8 cellular contexts compared by ENCODE assay signal in the genomic region with DNA sequence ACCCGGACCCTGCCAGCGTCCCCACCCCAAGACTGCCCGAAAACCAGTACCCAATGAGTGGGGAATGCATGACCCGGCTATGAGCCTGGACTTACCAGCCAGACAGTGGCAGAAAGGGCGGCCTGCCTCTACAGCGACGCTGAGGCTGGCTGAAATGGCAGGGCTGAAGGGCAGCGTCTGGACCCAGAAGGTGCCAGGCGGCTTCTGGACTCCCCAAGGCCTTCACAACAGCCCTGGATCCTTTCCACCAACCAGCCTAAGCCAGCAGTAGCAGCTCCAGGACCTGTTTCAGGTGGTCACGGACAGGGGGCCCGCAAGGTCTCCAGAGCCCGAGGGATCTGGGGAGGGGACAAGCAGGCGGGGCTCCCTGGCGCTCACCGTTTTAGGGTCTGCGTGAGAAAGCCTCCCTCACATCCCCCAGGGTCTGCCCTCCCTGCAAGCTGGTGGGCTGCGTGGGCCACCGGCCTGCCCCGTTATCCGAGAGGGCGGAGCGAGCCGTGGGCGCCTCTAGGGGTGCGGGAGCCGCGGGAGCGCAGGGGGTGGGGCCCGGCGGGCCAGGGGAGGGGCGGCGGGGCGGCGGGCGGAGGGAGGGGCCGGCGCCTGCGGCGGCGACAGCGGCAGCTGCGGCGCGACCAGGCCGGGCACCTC.
A peak's percentile ranks its signal among the peaks of the same experiment; 100 is the strongest.
DNase-seq lines count a peak whose midpoint lies in the region; ATAC-seq and TF ChIP-seq lines count a peak whose summit lies in the region.

A gene with protein sequence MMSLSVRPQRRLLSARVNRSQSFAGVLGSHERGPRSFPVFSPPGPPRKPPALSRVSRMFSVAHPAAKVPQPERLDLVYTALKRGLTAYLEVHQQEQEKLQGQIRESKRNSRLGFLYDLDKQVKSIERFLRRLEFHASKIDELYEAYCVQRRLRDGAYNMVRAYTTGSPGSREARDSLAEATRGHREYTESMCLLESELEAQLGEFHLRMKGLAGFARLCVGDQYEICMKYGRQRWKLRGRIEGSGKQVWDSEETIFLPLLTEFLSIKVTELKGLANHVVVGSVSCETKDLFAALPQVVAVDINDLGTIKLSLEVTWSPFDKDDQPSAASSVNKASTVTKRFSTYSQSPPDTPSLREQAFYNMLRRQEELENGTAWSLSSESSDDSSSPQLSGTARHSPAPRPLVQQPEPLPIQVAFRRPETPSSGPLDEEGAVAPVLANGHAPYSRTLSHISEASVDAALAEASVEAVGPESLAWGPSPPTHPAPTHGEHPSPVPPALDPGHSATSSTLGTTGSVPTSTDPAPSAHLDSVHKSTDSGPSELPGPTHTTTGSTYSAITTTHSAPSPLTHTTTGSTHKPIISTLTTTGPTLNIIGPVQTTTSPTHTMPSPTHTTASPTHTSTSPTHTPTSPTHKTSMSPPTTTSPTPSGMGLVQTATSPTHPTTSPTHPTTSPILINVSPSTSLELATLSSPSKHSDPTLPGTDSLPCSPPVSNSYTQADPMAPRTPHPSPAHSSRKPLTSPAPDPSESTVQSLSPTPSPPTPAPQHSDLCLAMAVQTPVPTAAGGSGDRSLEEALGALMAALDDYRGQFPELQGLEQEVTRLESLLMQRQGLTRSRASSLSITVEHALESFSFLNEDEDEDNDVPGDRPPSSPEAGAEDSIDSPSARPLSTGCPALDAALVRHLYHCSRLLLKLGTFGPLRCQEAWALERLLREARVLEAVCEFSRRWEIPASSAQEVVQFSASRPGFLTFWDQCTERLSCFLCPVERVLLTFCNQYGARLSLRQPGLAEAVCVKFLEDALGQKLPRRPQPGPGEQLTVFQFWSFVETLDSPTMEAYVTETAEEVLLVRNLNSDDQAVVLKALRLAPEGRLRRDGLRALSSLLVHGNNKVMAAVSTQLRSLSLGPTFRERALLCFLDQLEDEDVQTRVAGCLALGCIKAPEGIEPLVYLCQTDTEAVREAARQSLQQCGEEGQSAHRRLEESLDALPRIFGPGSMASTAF (plus strand): TSS at position 608 of the 648 bp plus-strand sequence. CDS start 9,618 bp downstream, outside the sequence.

- H3K27ac ChIP-seq in HUES6 (ENCODE audit: low read depth, low read length) = no peak within 1 kb of the TSS; the same call in 1 of the 2 replicates

- peak within 1 kb of the TSS; percentile 98 for H3K4me3 Mint-ChIP-seq in memory B cell
- peak within 1 kb of the TSS; percentile 82 for H3K4me3 Mint-ChIP-seq in stimulated activated naive CD8-positive, alpha-beta T cell treated with anti-CD3 and anti-CD28 coated beads, Interleukin-15, Interleukin-2, amounts not matched to agents 100 ng/mL and 50 ng/mL, for 24 hours

- H3K36me3 Mint-ChIP-seq in memory B cell = peaks cover 11% of the 10 kb centered on the region
- no peaks in the 10 kb centered on the region for H3K36me3 Mint-ChIP-seq in stimulated activated naive CD8-positive, alpha-beta T cell treated with anti-CD3 and anti-CD28 coated beads, Interleukin-15, Interleukin-2, amounts not matched to agents 100 ng/mL and 50 ng/mL, for 24 hours (ENCODE audit: low read depth)

- H3K4me3 ChIP-seq in HUES6 (ENCODE audit: low read depth, low read length) (peak within 1 kb of the TSS; percentile 69), endocrine pancreas (ENCODE audit: control insufficient read depth, insufficient read depth, low read length) (peak within 1 kb of the TSS; percentile 57)

- peak; percentile 30 for ATAC-seq in memory B cell (ENCODE audit: low read depth)
- ATAC-seq in GM18505 (IDR thresholded peaks at IDR 0.05; ENCODE audit: unreplicated experiment) = no peak
- ATAC-seq in HG02610 (IDR thresholded peaks at IDR 0.05; ENCODE audit: unreplicated experiment) = no peak

- H3K9me3 Mint-ChIP-seq in memory B cell = no peaks in the 10 kb centered on the region
- no peaks in the 10 kb centered on the region for H3K9me3 Mint-ChIP-seq in stimulated activated naive CD8-positive, alpha-beta T cell treated with anti-CD3 and anti-CD28 coated beads, Interleukin-15, Interleukin-2, amounts not matched to agents 100 ng/mL and 50 ng/mL, for 24 hours

- DNase-seq in ELF-1 (ENCODE audit: low read depth, low spot score) = peak; percentile 68
- peak; percentile 24 to 30 for DNase-seq in activated CD4-positive, alpha-beta T cell treated with anti-CD3 and anti-CD28 coated beads, Interleukin-2, amount 50 U/mL, for 4 hours
- DNase-seq in memory B cell (ENCODE audit: low spot score in 2 of 2) = no peak

- H3K9me3 ChIP-seq in HUES6 (ENCODE audit: control insufficient read depth, insufficient read depth, low read depth, low read length) (no peaks in the 10 kb centered on the region), endocrine pancreas (ENCODE audit: control insufficient read depth, low read length) (no peaks in the 10 kb centered on the region)

- peaks cover 88% of the 10 kb centered on the region for H3K27me3 ChIP-seq in HUES6 (ENCODE audit: control insufficient read depth, insufficient read depth, low read length)
- H3K27me3 ChIP-seq in endocrine pancreas (ENCODE audit: control insufficient read depth, insufficient read depth, low read length) = no peaks in the 10 kb centered on the region

- no peak for TF ChIP-seq POLR2A in GM18505 (IDR thresholded peaks at IDR 0.05; ENCODE audit: borderline replicate concordance, extremely low read depth, insufficient read depth, insufficient read length)

- H3K27ac Mint-ChIP-seq in memory B cell = peak within 1 kb of the TSS; percentile 90
- H3K27ac Mint-ChIP-seq in stimulated activated naive CD8-positive, alpha-beta T cell treated with anti-CD3 and anti-CD28 coated beads, Interleukin-15, Interleukin-2, amounts not matched to agents 100 ng/mL and 50 ng/mL, for 24 hours = peak within 1 kb of the TSS; percentile 31

- H3K27me3 Mint-ChIP-seq in memory B cell = no peaks in the 10 kb centered on the region
- H3K27me3 Mint-ChIP-seq in stimulated activated naive CD8-positive, alpha-beta T cell treated with anti-CD3 and anti-CD28 coated beads, Interleukin-15, Interleukin-2, amounts not matched to agents 100 ng/mL and 50 ng/mL, for 24 hours = peaks cover 8% of the 10 kb centered on the region

- H3K9ac ChIP-seq in HUES6 (ENCODE audit: low read length) = peak within 1 kb of the TSS; percentile 69
- peak within 1 kb of the TSS; percentile 85 for H3K9ac ChIP-seq in endocrine pancreas (ENCODE audit: control insufficient read depth, insufficient read depth, low read length)

- H3K4me1 ChIP-seq in HUES6 (ENCODE audit: control insufficient read depth, insufficient read depth, low read length) = peaks cover 25% of the 10 kb centered on the region
- H3K4me1 ChIP-seq in endocrine pancreas (ENCODE audit: control insufficient read depth, insufficient read depth, low read length) = no peaks in the 10 kb centered on the region

- H3K36me3 ChIP-seq in HUES6 (ENCODE audit: control insufficient read depth, insufficient read depth, low read length) (no peaks in the 10 kb centered on the region), endocrine pancreas (ENCODE audit: control insufficient read depth, insufficient read depth, low read length) (no peaks in the 10 kb centered on the region)

- H3K4me1 Mint-ChIP-seq in memory B cell = peaks cover 55% of the 10 kb centered on the region
- H3K4me1 Mint-ChIP-seq in stimulated activated naive CD8-positive, alpha-beta T cell treated with anti-CD3 and anti-CD28 coated beads, Interleukin-15, Interleukin-2, amounts not matched to agents 100 ng/mL and 50 ng/mL, for 24 hours (ENCODE audit: low read depth) = peaks cover 28% of the 10 kb centered on the region

Comparison
In these comparisons a context has a peak if more than half of its experiments do, and no peak if none do; other contexts are left out.
1. DNase-seq: peak in ELF-1 (single experiment) and activated CD4-positive, alpha-beta T cell treated with anti-CD3 and anti-CD28 coated beads, Interleukin-2, amount 50 U/mL, for 4 hours (2 of 2); none in memory B cell (0 of 2).